In the genomic region with DNA sequence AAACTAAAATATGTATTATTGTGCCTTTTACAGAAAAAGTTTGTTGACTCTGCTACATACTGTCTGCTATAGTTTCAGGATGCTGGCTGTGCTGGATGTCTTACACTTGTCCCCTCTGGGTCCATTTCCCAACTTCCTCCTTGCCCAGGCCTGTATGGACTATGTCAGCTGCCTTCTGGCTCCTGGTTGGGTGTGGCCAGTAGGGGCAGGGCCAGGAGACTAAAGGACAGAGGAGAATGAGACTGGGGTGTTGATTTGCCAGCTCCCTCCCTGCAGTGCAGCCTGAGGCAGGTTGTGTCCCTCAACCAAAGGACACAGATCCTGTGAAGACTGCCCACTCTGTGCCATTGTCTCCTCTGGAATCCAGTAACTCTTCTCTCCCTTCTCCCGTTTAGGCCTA, we compare ENCODE assay signal across 1 cellular context.
TF ChIP-seq lines count a peak whose summit lies in the region.

No MANE protein-coding gene starts in this region.

TF ChIP-seq in HCT116, 20 proteins besides CTCF, POLR2A, EP300 and RAD21 (continued from another document):
- no peak for TF ChIP-seq FOSL1 (IDR thresholded peaks at IDR 0.05; ENCODE audit: low read depth)
- TF ChIP-seq YY1 (IDR thresholded peaks at IDR 0.05; ENCODE audit: extremely low read depth, insufficient replicate concordance, low read depth, low read length) = no peak
- TF ChIP-seq, protein P1, sequence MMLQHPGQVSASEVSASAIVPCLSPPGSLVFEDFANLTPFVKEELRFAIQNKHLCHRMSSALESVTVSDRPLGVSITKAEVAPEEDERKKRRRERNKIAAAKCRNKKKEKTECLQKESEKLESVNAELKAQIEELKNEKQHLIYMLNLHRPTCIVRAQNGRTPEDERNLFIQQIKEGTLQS (IDR thresholded peaks at IDR 0.05) = no peak
- TF ChIP-seq EZH2 (IDR thresholded peaks at IDR 0.05) = no peak
- TF ChIP-seq EGR1 (IDR thresholded peaks at IDR 0.05; ENCODE audit: low read depth) = no peak
- TF ChIP-seq TCF7L2 (IDR thresholded peaks at IDR 0.05; ENCODE audit: borderline replicate concordance, extremely low read depth, insufficient read depth, insufficient read length) = no peak
- TF ChIP-seq, protein P2, sequence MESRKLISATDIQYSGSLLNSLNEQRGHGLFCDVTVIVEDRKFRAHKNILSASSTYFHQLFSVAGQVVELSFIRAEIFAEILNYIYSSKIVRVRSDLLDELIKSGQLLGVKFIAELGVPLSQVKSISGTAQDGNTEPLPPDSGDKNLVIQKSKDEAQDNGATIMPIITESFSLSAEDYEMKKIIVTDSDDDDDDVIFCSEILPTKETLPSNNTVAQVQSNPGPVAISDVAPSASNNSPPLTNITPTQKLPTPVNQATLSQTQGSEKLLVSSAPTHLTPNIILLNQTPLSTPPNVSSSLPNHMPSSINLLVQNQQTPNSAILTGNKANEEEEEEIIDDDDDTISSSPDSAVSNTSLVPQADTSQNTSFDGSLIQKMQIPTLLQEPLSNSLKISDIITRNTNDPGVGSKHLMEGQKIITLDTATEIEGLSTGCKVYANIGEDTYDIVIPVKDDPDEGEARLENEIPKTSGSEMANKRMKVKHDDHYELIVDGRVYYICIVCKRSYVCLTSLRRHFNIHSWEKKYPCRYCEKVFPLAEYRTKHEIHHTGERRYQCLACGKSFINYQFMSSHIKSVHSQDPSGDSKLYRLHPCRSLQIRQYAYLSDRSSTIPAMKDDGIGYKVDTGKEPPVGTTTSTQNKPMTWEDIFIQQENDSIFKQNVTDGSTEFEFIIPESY (IDR thresholded peaks at IDR 0.05; ENCODE audit: extremely low read depth, insufficient replicate concordance, low read length) = no peak
- no peak for TF ChIP-seq ZFX (IDR thresholded peaks at IDR 0.05)
- no peak for TF ChIP-seq POLR2AphosphoS5 (IDR thresholded peaks at IDR 0.05; ENCODE audit: low read depth, low read length)
- no peak for TF ChIP-seq EZH2phosphoT487 (IDR thresholded peaks at IDR 0.05; ENCODE audit: borderline replicate concordance)
- no peak for TF ChIP-seq CBX3 (IDR thresholded peaks at IDR 0.05; ENCODE audit: low read depth)
- TF ChIP-seq ZNF274 (IDR thresholded peaks at IDR 0.05; ENCODE audit: low read depth, low read length) = no peak
TF ChIP-seq in HCT116: peak in this region for 0.
